ENCODE assay signal across 8 cellular contexts in the genomic region with DNA sequence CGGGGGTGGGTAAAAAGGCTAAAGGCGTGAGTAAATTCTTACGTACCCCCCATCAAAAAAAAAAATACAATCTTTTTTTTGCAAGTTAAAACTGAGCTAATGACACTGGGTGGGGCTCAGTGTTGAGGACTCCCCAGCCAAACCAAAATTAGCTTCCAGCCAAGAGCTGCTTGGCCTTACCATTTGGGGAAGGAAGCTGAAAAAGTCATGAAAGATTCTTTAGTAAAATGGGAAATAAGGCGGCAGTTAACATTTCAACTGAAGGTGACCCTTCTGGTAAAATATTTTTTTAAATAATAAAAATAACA. TPM values are rescaled to one million over a fixed set of nuclear protein-coding genes. Genes with fewer than 3 reads are reported as not detected.
DNase-seq lines count a peak whose midpoint lies in the region; ATAC-seq and TF ChIP-seq lines count a peak whose summit lies in the region.

No MANE protein-coding gene starts in this region.

- H3K9me3 ChIP-seq in CD8-positive, alpha-beta memory T cell (ENCODE audit: low read length): no peaks in the 10 kb centered on the region
- no peaks in the 10 kb centered on the region for H3K9me3 ChIP-seq in colonic mucosa

- ATAC-seq in GM21786 (IDR thresholded peaks at IDR 0.05; ENCODE audit: unreplicated experiment): no peak

- no peaks in the 10 kb centered on the region for H3K9me3 Mint-ChIP-seq in CD8-positive, alpha-beta memory T cell
- no peaks in the 10 kb centered on the region for H3K9me3 Mint-ChIP-seq in nephron

- H3K4me3 Mint-ChIP-seq in CD8-positive, alpha-beta memory T cell: peak overlapping the region in 5 of 7 donors; percentile 37 to 79 (median 65)
- H3K4me3 Mint-ChIP-seq in nephron: peak overlapping the region in 2 of 3 experiments; percentile 12 to 26

- H3K4me1 Mint-ChIP-seq in CD8-positive, alpha-beta memory T cell: peaks cover 79 to 100% (median 95%) of the 10 kb centered on the region in 3 donors
- H3K4me1 Mint-ChIP-seq in nephron: peaks cover 95% of the 10 kb centered on the region

- CTCF ChIA-PET in CD8-positive, alpha-beta memory T cell (lab: Charles Lee): interaction anchor here (0.9 to 1.3 kb wide), 2 partner anchors 18 to 166 kb away, joined by 3 read pairs; no protein-coding TSS in a partner anchor

- H3K36me3 ChIP-seq in CD8-positive, alpha-beta memory T cell (ENCODE audit: insufficient read depth, low read length): no peaks in the 10 kb centered on the region
- no peaks in the 10 kb centered on the region for H3K36me3 ChIP-seq in colonic mucosa

- H3K27ac ChIP-seq in CD8-positive, alpha-beta memory T cell (ENCODE audit: low read depth, low read length): no peak overlapping the region
- H3K27ac ChIP-seq in colonic mucosa: peak overlapping the region; percentile 38

- no peak overlapping the region for H3K4me3 ChIP-seq in CD8-positive, alpha-beta memory T cell (ENCODE audit: low read length)
- no peak overlapping the region for H3K4me3 ChIP-seq in colonic mucosa

- peaks cover 90% of the 10 kb centered on the region for H3K4me1 ChIP-seq in CD8-positive, alpha-beta memory T cell (ENCODE audit: insufficient read depth, low read length)
- H3K4me1 ChIP-seq in colonic mucosa: peaks cover 57% of the 10 kb centered on the region

- no peaks in the 10 kb centered on the region for H3K27me3 ChIP-seq in CD8-positive, alpha-beta memory T cell (ENCODE audit: insufficient read depth, low read length, poor library complexity, severe bottlenecking)
- H3K27me3 ChIP-seq in colonic mucosa: no peaks in the 10 kb centered on the region

- POLR2A ChIA-PET in CD8-positive, alpha-beta memory T cell (lab: Charles Lee): no interaction called here

- no peak for DNase-seq in CD8-positive, alpha-beta memory T cell
- DNase-seq in NOMO-1 treated with dmso at 0.1 percent for 144 hours (lab: John Stamatoyannopoulos, UW; ENCODE audit: unreplicated experiment) (peak; percentile 69), colonic mucosa (no peak), kidney glomerular epithelial cell (lab: John Stamatoyannopoulos, UW) (no peak), NCI-H345 (lab: John Stamatoyannopoulos, UW) (no peak), NCI-H2171 (lab: John Stamatoyannopoulos, UW) (no peak)

- peak overlapping the region in 1 of 2 donors; percentile 58 for H3K9ac ChIP-seq in colonic mucosa (ENCODE audit: low read depth in 2 of 2, low read length in 2 of 2)

- intact Hi-C loops in colonic mucosa (cut with DNase I): no loop called here

- no peak for TF ChIP-seq CTCF in colonic mucosa (IDR thresholded peaks at IDR 0.05)
- TF ChIP-seq CTCF in nephron (IDR thresholded peaks at IDR 0.05; ENCODE audit: unreplicated experiment in 3 of 3): no peak

- peak overlapping the region; percentile 50 to 89 (median 84) for H3K27ac Mint-ChIP-seq in CD8-positive, alpha-beta memory T cell
- peak overlapping the region; percentile 69 to 93 (median 90) for H3K27ac Mint-ChIP-seq in nephron

- H3K36me3 Mint-ChIP-seq in CD8-positive, alpha-beta memory T cell: peaks cover 0 to 43% (median 9%) of the 10 kb centered on the region in 3 donors
- H3K36me3 Mint-ChIP-seq in nephron (ENCODE audit: low read depth): peaks cover 38% of the 10 kb centered on the region

- peaks cover 0 to 6% of the 10 kb centered on the region in 2 donors for H3K27me3 Mint-ChIP-seq in CD8-positive, alpha-beta memory T cell
- no peaks in the 10 kb centered on the region for H3K27me3 Mint-ChIP-seq in nephron (ENCODE audit: low read depth)

RNA-seq across cellular contexts. Expression of a gene that starts 16.4 kb away (rescaled TPM):
- total RNA-seq in CD8-positive, alpha-beta memory T cell: 10 to 100 TPM; 23.3 TPM
- polyA plus RNA-seq in CD8-positive, alpha-beta memory T cell: 7.0 TPM
- 10 to 100 TPM; 21.2 to 21.6 TPM for total RNA-seq in colonic mucosa
